In the genomic region with DNA sequence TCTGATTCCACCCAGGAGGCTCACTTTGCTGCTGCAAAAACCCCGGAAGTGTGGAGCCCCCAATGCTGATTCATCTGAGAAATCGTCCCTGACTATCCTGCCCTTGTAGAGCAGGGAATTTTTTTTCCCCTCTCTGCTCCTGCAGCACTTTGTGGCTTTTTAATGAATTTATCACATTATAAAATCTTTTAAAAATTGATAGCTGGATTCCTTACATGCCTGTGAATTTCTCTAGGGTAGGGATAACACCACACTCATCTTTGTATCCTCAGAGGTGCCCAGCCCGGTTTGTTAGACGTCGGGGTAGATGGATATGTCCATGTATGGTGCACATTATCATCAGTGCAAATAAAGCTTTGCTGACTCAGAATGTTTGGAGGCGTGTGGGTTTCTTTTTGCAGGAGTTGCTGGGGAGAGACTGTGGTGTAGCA, we compare ENCODE assay signal across 1 cellular context.
TF ChIP-seq lines count a peak whose summit lies in the region.

No MANE protein-coding gene starts in this region.

TF ChIP-seq in SK-N-SH, 30 proteins besides CTCF, POLR2A, EP300 and RAD21 (continued from another document):
- TF ChIP-seq, protein P1, sequence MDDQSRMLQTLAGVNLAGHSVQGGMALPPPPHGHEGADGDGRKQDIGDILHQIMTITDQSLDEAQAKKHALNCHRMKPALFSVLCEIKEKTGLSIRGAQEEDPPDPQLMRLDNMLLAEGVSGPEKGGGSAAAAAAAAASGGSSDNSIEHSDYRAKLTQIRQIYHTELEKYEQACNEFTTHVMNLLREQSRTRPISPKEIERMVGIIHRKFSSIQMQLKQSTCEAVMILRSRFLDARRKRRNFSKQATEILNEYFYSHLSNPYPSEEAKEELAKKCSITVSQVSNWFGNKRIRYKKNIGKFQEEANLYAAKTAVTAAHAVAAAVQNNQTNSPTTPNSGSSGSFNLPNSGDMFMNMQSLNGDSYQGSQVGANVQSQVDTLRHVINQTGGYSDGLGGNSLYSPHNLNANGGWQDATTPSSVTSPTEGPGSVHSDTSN (IDR thresholded peaks at IDR 0.05), result peak; percentile 65
- TF ChIP-seq GABPA (IDR thresholded peaks at IDR 0.05; ENCODE audit: low read depth) (0 out of 2 replicates have a peak, but pooled peaks have one; percentile 31), NFIC (IDR thresholded peaks at IDR 0.05; ENCODE audit: borderline replicate concordance) (peak; percentile 38; the same call in 1 of the 2 replicates), RFX5 (IDR thresholded peaks at IDR 0.05; ENCODE audit: low read length) (no peak), TEAD4 (IDR thresholded peaks at IDR 0.05; ENCODE audit: borderline replicate concordance, insufficient read depth) (peak; percentile 81), RXRA (IDR thresholded peaks at IDR 0.05; ENCODE audit: borderline replicate concordance, low read depth) (peak; percentile 8; the same call in 1 of the 2 replicates)
- TF ChIP-seq, protein P2, sequence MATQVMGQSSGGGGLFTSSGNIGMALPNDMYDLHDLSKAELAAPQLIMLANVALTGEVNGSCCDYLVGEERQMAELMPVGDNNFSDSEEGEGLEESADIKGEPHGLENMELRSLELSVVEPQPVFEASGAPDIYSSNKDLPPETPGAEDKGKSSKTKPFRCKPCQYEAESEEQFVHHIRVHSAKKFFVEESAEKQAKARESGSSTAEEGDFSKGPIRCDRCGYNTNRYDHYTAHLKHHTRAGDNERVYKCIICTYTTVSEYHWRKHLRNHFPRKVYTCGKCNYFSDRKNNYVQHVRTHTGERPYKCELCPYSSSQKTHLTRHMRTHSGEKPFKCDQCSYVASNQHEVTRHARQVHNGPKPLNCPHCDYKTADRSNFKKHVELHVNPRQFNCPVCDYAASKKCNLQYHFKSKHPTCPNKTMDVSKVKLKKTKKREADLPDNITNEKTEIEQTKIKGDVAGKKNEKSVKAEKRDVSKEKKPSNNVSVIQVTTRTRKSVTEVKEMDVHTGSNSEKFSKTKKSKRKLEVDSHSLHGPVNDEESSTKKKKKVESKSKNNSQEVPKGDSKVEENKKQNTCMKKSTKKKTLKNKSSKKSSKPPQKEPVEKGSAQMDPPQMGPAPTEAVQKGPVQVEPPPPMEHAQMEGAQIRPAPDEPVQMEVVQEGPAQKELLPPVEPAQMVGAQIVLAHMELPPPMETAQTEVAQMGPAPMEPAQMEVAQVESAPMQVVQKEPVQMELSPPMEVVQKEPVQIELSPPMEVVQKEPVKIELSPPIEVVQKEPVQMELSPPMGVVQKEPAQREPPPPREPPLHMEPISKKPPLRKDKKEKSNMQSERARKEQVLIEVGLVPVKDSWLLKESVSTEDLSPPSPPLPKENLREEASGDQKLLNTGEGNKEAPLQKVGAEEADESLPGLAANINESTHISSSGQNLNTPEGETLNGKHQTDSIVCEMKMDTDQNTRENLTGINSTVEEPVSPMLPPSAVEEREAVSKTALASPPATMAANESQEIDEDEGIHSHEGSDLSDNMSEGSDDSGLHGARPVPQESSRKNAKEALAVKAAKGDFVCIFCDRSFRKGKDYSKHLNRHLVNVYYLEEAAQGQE (IDR thresholded peaks at IDR 0.05; ENCODE audit: low read depth, low read length), result no peak; the same call in 1 of the 2 replicates
